2 cellular contexts compared by ENCODE assay signal in genomic region chr2:235028646-235029045, GRCh38.
TF ChIP-seq lines count a peak whose summit lies in the region.

No MANE protein-coding gene starts in this region.

TF ChIP-seq in HepG2, 621 proteins besides CTCF, POLR2A, EP300 and RAD21 (continued from another document):
- TF ChIP-seq ZNF687 (CRISPR knock-in tag; IDR thresholded peaks at IDR 0.05) (0 out of 2 replicates have a peak, but pooled peaks have one; percentile 2), RXRA (CRISPR knock-in tag; IDR thresholded peaks at IDR 0.05) (no peak)
TF ChIP-seq in HepG2: peak in this region for 2.

TF ChIP-seq in WTC11, 78 proteins besides CTCF, POLR2A, EP300 and RAD21 (continued from another document):
- TF ChIP-seq ARID4B (CRISPR knock-in tag; IDR thresholded peaks at IDR 0.05; ENCODE audit: borderline replicate concordance) (no peak), SMAD4 (CRISPR knock-in tag; IDR thresholded peaks at IDR 0.05) (no peak), E2F4 (CRISPR knock-in tag; IDR thresholded peaks at IDR 0.05; ENCODE audit: borderline replicate concordance, low read depth) (no peak), RORB (CRISPR knock-in tag; IDR thresholded peaks at IDR 0.05) (no peak), ZNF512 (CRISPR knock-in tag; IDR thresholded peaks at IDR 0.05; ENCODE audit: borderline replicate concordance) (no peak), SP1 (CRISPR knock-in tag; conservative IDR thresholded peaks at IDR 0.05) (no peak), ZBTB21 (CRISPR knock-in tag; IDR thresholded peaks at IDR 0.05; ENCODE audit: borderline replicate concordance) (no peak), NR1H2 (CRISPR knock-in tag; IDR thresholded peaks at IDR 0.05) (no peak), E2F5 (CRISPR knock-in tag; IDR thresholded peaks at IDR 0.05) (no peak), ZNF425 (CRISPR knock-in tag; conservative IDR thresholded peaks at IDR 0.05) (no peak), GRHL2 (CRISPR knock-in tag; IDR thresholded peaks at IDR 0.05; ENCODE audit: insufficient replicate concordance, severe bottlenecking) (no peak), NR3C1 (CRISPR knock-in tag; conservative IDR thresholded peaks at IDR 0.05; ENCODE audit: low read depth) (no peak), ATF1 (CRISPR knock-in tag; IDR thresholded peaks at IDR 0.05) (no peak), OVOL2 (CRISPR knock-in tag; IDR thresholded peaks at IDR 0.05; ENCODE audit: borderline replicate concordance) (no peak), FOXJ3 (CRISPR knock-in tag; IDR thresholded peaks at IDR 0.05; ENCODE audit: borderline replicate concordance) (no peak), ZMAT4 (CRISPR knock-in tag; IDR thresholded peaks at IDR 0.05) (no peak)
TF ChIP-seq in WTC11: peak in this region for 0.
